19 cellular contexts compared by ENCODE assay signal in the genomic region with DNA sequence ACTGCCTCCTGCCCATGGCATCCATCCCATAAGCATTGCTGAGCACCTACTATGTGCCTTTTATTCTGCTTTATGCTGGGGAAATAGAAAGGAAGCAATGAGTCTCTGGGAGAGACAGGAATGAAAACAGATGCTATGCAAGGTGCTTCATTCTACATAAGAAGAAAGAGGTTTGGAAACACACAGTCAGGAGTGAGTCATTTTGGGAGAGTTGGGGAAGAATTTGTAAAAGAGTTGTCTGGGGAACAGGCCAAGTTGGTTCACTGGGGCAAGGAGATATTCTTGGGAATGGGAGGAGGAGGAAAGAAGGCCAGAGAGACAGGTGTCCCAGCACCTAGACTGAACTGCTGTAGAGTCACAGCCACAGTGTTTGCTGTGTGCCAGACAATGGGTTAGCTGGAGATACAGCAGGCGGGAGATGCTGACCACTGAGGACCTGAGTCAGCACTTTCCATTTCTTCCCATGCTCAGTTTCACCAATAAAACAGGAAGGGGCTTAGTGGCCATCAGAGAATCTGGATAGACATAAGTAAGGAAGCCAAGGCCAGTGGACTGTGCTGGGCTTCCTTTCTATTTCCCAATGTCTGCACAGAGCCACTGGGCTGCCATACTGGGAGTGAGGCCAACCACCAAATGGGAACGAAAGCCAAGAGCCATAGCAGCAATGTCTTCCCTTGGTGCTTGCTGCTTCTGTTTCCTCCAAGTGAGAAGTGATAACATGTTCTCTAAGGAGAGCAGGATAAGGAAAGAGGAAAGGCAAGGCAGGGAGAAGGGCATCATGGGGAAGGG.
DNase-seq lines count a peak whose midpoint lies in the region; ATAC-seq and TF ChIP-seq lines count a peak whose summit lies in the region.
"Had no signal": no experiment of that assay in that cellular context is flagged by ENCODE, and none has a peak within 500 bp of the region (broad histone marks: within the 10 kb centered on the region; RNA-seq: fewer than 3 reads in every experiment).

No MANE protein-coding gene starts in this region.

- no peak overlapping the region for H2BK12ac ChIP-seq in trophoblast cell (ENCODE audit: low read length)

- no peaks in the 10 kb centered on the region for H3K9me2 ChIP-seq in SK-N-SH

- no peak for TF ChIP-seq EP300 in SK-N-SH (IDR thresholded peaks at IDR 0.05; ENCODE audit: borderline replicate concordance in 1 of 2, low read depth in 1 of 2, low read length in 1 of 2)

- no peaks in the 10 kb centered on the region for H4K20me1 ChIP-seq in SK-N-SH (ENCODE audit: insufficient read depth)

- no peak overlapping the region for H3K4ac ChIP-seq in trophoblast cell (ENCODE audit: low read depth, low read length)

- H2AFZ ChIP-seq in SK-N-SH (ENCODE audit: low read depth), result no peak overlapping the region
- H2AFZ ChIP-seq in trophoblast cell (ENCODE audit: insufficient read depth, low read length, poor library complexity), result no peak overlapping the region
- H2AFZ ChIP-seq: hepatocyte had no signal

- CTCF ChIA-PET in SK-N-SH (lab: Yijun Ruan, JAX), result interaction anchor here (1.3 kb wide), 1 partner anchor 267 kb away, joined by 3 read pairs; no protein-coding TSS in a partner anchor

- H3K4me1 ChIP-seq in SK-N-SH (ENCODE audit: control insufficient read depth in 1 of 2, insufficient read depth in 2 of 2, low read depth in 1 of 2, low read length in 1 of 2) (peaks cover 0 to 16% of the 10 kb centered on the region in 2 experiments; a peak in 2 of 4 replicates), trophoblast cell (ENCODE audit: control insufficient read depth in 1 of 2, insufficient read depth in 2 of 2, low read length in 2 of 2) (no peaks in the 10 kb centered on the region)
- H3K4me1 ChIP-seq: prostate gland, spleen had no signal

- H2BK5ac ChIP-seq in trophoblast cell (ENCODE audit: low read depth, low read length, poor library complexity), result no peak overlapping the region

- no peak overlapping the region for H3K14ac ChIP-seq in trophoblast cell (ENCODE audit: low read length)

- ATAC-seq in SK-N-SH treated with all-trans-retinoic acid at 6 μM for 48 hours, result no peak
- ATAC-seq: activated CD4-positive, CD25-positive, alpha-beta regulatory T cell treated with anti-CD3 and anti-CD28 coated beads, Interleukin-2, amount 50 U/mL, for 24 hours; activated T-helper 17 cell treated with anti-CD3 and anti-CD28 coated beads, Interleukin-2, amount 50 U/mL, for 72 hours; esophagus mucosa had no signal

- H3K79me1 ChIP-seq in trophoblast cell (ENCODE audit: low read length), result no peaks in the 10 kb centered on the region

- POLR2A ChIA-PET in SK-N-SH (lab: Yijun Ruan, JAX), result no interaction called here

- no peak overlapping the region for H2AK5ac ChIP-seq in trophoblast cell (ENCODE audit: low read length)

- H3K27ac ChIP-seq in SK-N-SH (ENCODE audit: low read depth in 2 of 2, low read length in 1 of 2) (no peak overlapping the region), trophoblast cell (ENCODE audit: low read depth, low read length) (no peak overlapping the region)
- H3K27ac ChIP-seq: 22Rv1, hepatocyte, prostate gland, spleen had no signal

- TF ChIP-seq CTCF in SK-N-SH (IDR thresholded peaks at IDR 0.05) (no peak), epithelial cell of esophagus (IDR thresholded peaks at IDR 0.05; ENCODE audit: insufficient read depth, low read depth, low read length, missing control alignments) (no peak)

- no peak overlapping the region for H2BK120ac ChIP-seq in trophoblast cell (ENCODE audit: insufficient read depth, low read length, poor library complexity)

- no peak overlapping the region for H3K18ac ChIP-seq in trophoblast cell (ENCODE audit: low read length)

- H3K4me3 ChIP-seq in SK-N-SH (ENCODE audit: low read depth in 2 of 2, low read length in 1 of 2) (no peak overlapping the region), epithelial cell of esophagus (ENCODE audit: low read length) (no peak overlapping the region), trophoblast cell (ENCODE audit: low read depth, low read length) (peak overlapping the region; percentile 30)
- H3K4me3 ChIP-seq: hepatocyte, prostate gland, spleen had no signal

- no peak for TF ChIP-seq RAD21 in SK-N-SH (IDR thresholded peaks at IDR 0.05; ENCODE audit: low read length)

- no peaks in the 10 kb centered on the region for H3K27me3 ChIP-seq in SK-N-SH (ENCODE audit: insufficient read depth)
- no peaks in the 10 kb centered on the region for H3K27me3 ChIP-seq in trophoblast cell (ENCODE audit: insufficient read depth, low read length)
- H3K27me3 ChIP-seq: hepatocyte had no signal

- H3K23ac ChIP-seq in trophoblast cell (ENCODE audit: low read length), result no peak overlapping the region

- H4K8ac ChIP-seq in trophoblast cell (ENCODE audit: low read depth, low read length), result no peak overlapping the region

- no peak overlapping the region for H4K91ac ChIP-seq in trophoblast cell (ENCODE audit: low read depth, low read length)

- no peaks in the 10 kb centered on the region for H3K9me3 ChIP-seq in SK-N-SH
- H3K9me3 ChIP-seq in trophoblast cell (ENCODE audit: insufficient read depth, low read depth, low read length), result peaks cover 1% of the 10 kb centered on the region
- H3K9me3 ChIP-seq: prostate gland had no signal

- 95% methylated on average over 2 of the region's 2 CpGs for WGBS in SK-N-SH (ENCODE audit: low lambda C conversion rate)
- no CpG with 5 or more reads among the region's 2 CpGs for whole genome bisulfite sequencing in trophoblast cell (ENCODE audit: extremely low coverage, insufficient coverage, insufficient read length)

- H3K4me2 ChIP-seq in SK-N-SH (no peak overlapping the region), trophoblast cell (ENCODE audit: low read length) (no peak overlapping the region)
- H3K4me2 ChIP-seq: hepatocyte had no signal

- no peak overlapping the region for H4K12ac ChIP-seq in trophoblast cell (ENCODE audit: low read depth, low read length)

- H3K9ac ChIP-seq in SK-N-SH (no peak overlapping the region), trophoblast cell (ENCODE audit: low read length) (no peak overlapping the region)

- DNase-seq in SK-N-SH (no peak), NCI-H226 (peak; percentile 37), epithelial cell of esophagus (ENCODE audit: low read depth) (peak; percentile 26), trophoblast cell (no peak), NCI-H1694 treated with DMSO at 0.1 percent for 48 hours (lab: John Stamatoyannopoulos, UW) (no peak), NOMO-1 treated with dmso at 0.1 percent for 144 hours (lab: John Stamatoyannopoulos, UW; ENCODE audit: unreplicated experiment) (no peak), nucleus accumbens (lab: John Stamatoyannopoulos, UW) (no peak)
- DNase-seq: CD4-positive, CD25-positive, alpha-beta regulatory T cell; DMS153; NCI-H187 treated with DMSO at 0.1 percent for 48 hours; spleen; stimulated activated CD8-positive, alpha-beta memory T cell treated with anti-CD3 and anti-CD28 coated beads, Interleukin-4, amount 100 ng/mL, for 48 hours had no signal

- no peaks in the 10 kb centered on the region for H3F3A ChIP-seq in SK-N-SH (replicated peaks; ENCODE audit: insufficient read depth)

- H3K36me3 ChIP-seq in SK-N-SH (replicated peaks in 1 of 2; ENCODE audit: control insufficient read depth in 1 of 2, insufficient read depth in 2 of 2, low read length in 1 of 2) (no peaks in the 10 kb centered on the region), trophoblast cell (ENCODE audit: control insufficient read depth in 1 of 2, insufficient read depth in 2 of 2, low read length in 2 of 2) (no peaks in the 10 kb centered on the region)
- H3K36me3 ChIP-seq: prostate gland, spleen had no signal

- H3K79me2 ChIP-seq in SK-N-SH (ENCODE audit: insufficient read depth) (no peaks in the 10 kb centered on the region), trophoblast cell (ENCODE audit: control insufficient read depth, insufficient read depth, low read length, poor library complexity) (no peaks in the 10 kb centered on the region)
- H3K79me2 ChIP-seq: hepatocyte had no signal

TF ChIP-seq in SK-N-SH, 30 proteins besides CTCF, POLR2A, EP300 and RAD21:
- TF ChIP-seq, protein P1, sequence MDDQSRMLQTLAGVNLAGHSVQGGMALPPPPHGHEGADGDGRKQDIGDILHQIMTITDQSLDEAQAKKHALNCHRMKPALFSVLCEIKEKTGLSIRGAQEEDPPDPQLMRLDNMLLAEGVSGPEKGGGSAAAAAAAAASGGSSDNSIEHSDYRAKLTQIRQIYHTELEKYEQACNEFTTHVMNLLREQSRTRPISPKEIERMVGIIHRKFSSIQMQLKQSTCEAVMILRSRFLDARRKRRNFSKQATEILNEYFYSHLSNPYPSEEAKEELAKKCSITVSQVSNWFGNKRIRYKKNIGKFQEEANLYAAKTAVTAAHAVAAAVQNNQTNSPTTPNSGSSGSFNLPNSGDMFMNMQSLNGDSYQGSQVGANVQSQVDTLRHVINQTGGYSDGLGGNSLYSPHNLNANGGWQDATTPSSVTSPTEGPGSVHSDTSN (IDR thresholded peaks at IDR 0.05), result no peak
- peak; percentile 13; the same call in 1 of the 2 replicates for TF ChIP-seq FOSL2 (IDR thresholded peaks at IDR 0.05; ENCODE audit: borderline replicate concordance, low read depth)
- TF ChIP-seq RXRA (IDR thresholded peaks at IDR 0.05; ENCODE audit: borderline replicate concordance, low read depth), result no peak
- TF ChIP-seq TCF12 (IDR thresholded peaks at IDR 0.05), result no peak
- TF ChIP-seq POLR2AphosphoS5 (IDR thresholded peaks at IDR 0.05; ENCODE audit: low read depth, low read length), result no peak

TF ChIP-seq in SK-N-SH treated with all-trans-retinoic acid at 6 μM for 48 hours, 23 proteins besides CTCF, POLR2A, EP300 and RAD21 (continues in another document):
- no peak for TF ChIP-seq PPARA (CRISPR knock-in tag; IDR thresholded peaks at IDR 0.05; ENCODE audit: borderline replicate concordance)
- TF ChIP-seq TSHZ2 (CRISPR knock-in tag; IDR thresholded peaks at IDR 0.05), result no peak

Comparison
In these comparisons a context has a peak if more than half of its experiments do, and no peak if none do; other contexts are left out.
1. DNase-seq: peak in NCI-H226 (single experiment) and epithelial cell of esophagus (single experiment); none in SK-N-SH (single experiment), trophoblast cell (0 of 2), NCI-H1694 treated with DMSO at 0.1 percent for 48 hours (single experiment), NOMO-1 treated with dmso at 0.1 percent for 144 hours (single experiment) and nucleus accumbens (0 of 56).